Comparison of ENCODE assay signal across 9 cellular contexts in the genomic region with DNA sequence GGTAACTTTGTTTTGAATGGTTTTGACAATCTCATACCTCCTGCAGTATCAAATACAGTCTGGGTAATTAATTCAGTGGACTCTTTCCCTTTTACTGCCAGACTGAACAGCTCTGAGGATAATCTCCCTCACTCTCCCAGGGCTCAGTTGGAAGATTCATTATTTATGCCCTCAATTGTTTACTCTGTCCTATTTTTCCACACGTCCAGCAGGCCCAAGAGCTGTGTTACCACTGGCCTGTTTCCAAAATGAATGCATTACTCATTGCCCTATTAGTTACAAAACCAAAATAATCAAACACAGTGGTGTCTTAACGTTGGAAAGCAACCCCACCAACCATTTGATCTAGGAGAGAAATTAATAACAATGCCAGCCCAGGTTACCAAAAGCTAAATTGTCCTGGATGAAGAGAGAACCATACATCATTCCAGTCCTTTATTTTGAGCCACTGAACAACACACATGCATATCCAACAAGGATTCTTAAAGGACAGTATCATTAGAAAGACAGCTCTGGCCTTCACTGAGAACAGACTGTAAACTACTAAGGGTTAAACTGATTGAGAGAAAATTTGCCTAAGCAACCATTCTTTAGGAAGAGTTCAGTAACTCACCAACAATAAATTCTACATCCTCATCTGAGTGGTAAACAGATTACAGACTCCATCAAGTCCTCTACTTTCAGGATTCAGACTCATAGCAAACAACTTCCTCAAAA. TPM values are rescaled to one million over a fixed set of nuclear protein-coding genes. Genes with fewer than 3 reads are reported as not detected.
DNase-seq lines count a peak whose midpoint lies in the region; ATAC-seq, FAIRE-seq and TF ChIP-seq lines count a peak whose summit lies in the region.
"Had no signal": no experiment of that assay in that cellular context is flagged by ENCODE, and none has a peak within 500 bp of the region (broad histone marks: within the 10 kb centered on the region; RNA-seq: fewer than 3 reads in every experiment).

No MANE protein-coding gene starts in this region.

- no peak overlapping the region for H2AFZ ChIP-seq in endothelial cell of umbilical vein (ENCODE audit: low read depth, low read length)

- intact Hi-C loops in heart right ventricle (cut with DNase I) = loop anchor here in 1 of 10 donors (5.0 kb wide), 1 partner anchor 46 kb away; no protein-coding TSS in a partner anchor
- intact Hi-C loops in Right ventricle myocardium superior (cut with DNase I) = no loop called here
- intact Hi-C loops in endothelial cell of umbilical vein (cut with micrococcal nuclease) = loop anchor here (2.0 kb wide), 3 partner anchors 47 to 143 kb away; partner anchors contain the start of genes ERAL1, FLOT2 and PHF12

- dilution Hi-C loops in endothelial cell of umbilical vein (cut with MboI; ENCODE audit: extremely low pct_ligation_motif_present, low sequenced_read_pairs) = no loop called here

- TSS peak; percentile 76 for BruUV-seq in endothelial cell of umbilical vein (replicated peaks; lab: Mats Ljungman, UMichigan)

- no peaks in the 10 kb centered on the region for H3K27me3 Mint-ChIP-seq in neural crest cell (ENCODE audit: low read depth)

- H3K4me3 ChIP-seq in heart right ventricle = no peak overlapping the region
- peak overlapping the region in 1 of 3 experiments; percentile 1 for H3K4me3 ChIP-seq in endothelial cell of umbilical vein (replicated peaks in 1 of 3; ENCODE audit: insufficient read depth in 1 of 3, low read depth in 1 of 3, low read length in 3 of 3)

- TF ChIP-seq CTCF in heart right ventricle (IDR thresholded peaks at IDR 0.05) (no peak), endothelial cell of umbilical vein (IDR thresholded peaks at IDR 0.05; ENCODE audit: extremely low read depth in 1 of 2, insufficient read depth in 1 of 2, low read depth in 1 of 2, low read length in 2 of 2) (no peak), neural crest cell (conservative IDR thresholded peaks at IDR 0.05) (no peak)

- H3K9me3 Mint-ChIP-seq in neural crest cell = no peaks in the 10 kb centered on the region

- H3K9me3 ChIP-seq in heart right ventricle (no peaks in the 10 kb centered on the region), endothelial cell of umbilical vein (replicated peaks; ENCODE audit: control insufficient read depth, insufficient read depth, low read length) (no peaks in the 10 kb centered on the region)

- peak overlapping the region; percentile 72 for H3K4me2 ChIP-seq in endothelial cell of umbilical vein (ENCODE audit: insufficient read depth, low read length)

- FAIRE-seq in RCC 7860 (lab: Jason Lieb, UNC) (no peak), endothelial cell of umbilical vein (lab: Jason Lieb, UNC) (peak; percentile 88)
- FAIRE-seq: GM18507 had no signal

- no peaks in the 10 kb centered on the region for H3K9me1 ChIP-seq in endothelial cell of umbilical vein (replicated peaks; ENCODE audit: control insufficient read depth, extremely low read depth, insufficient read depth, low read length)

- no peaks in the 10 kb centered on the region for H3K27me3 ChIP-seq in heart right ventricle
- no peaks in the 10 kb centered on the region for H3K27me3 ChIP-seq in endothelial cell of umbilical vein (ENCODE audit: control insufficient read depth in 2 of 2, insufficient read depth in 2 of 2, low read length in 2 of 2)

- peaks cover 38% of the 10 kb centered on the region for H3K4me1 Mint-ChIP-seq in neural crest cell

- peak overlapping the region; percentile 27 to 81 (median 54) for H3K27ac ChIP-seq in heart right ventricle
- peak overlapping the region; percentile 89 for H3K27ac ChIP-seq in endothelial cell of umbilical vein (ENCODE audit: insufficient read depth, low read depth, low read length)

- no peak for TF ChIP-seq POLR2A in endothelial cell of umbilical vein (IDR thresholded peaks at IDR 0.05; ENCODE audit: low read depth, low read length)

- CTCF ChIA-PET in endothelial cell of umbilical vein (lab: Charles Lee) = interaction anchor here (0.9 to 3.0 kb wide), 8 partner anchors 20 to 105 kb away, joined by 3 to 44 read pairs (median 6); no protein-coding TSS in a partner anchor

- DNase-seq in heart right ventricle (no peak), Right ventricle myocardium superior (no peak), RCC 7860 (ENCODE audit: low spot score) (peak; percentile 45), endothelial cell of umbilical vein (ENCODE audit: low read depth, low spot score) (peak; percentile 95), neural crest cell (ENCODE audit: low read depth, low spot score) (no peak), cerebellar nuclear complex (lab: John Stamatoyannopoulos, UW) (no peak)
- DNase-seq in activated effector memory CD4-positive, alpha-beta T cell treated with anti-CD3 and anti-CD28 coated beads, Interleukin-2, amount 50 U/mL, for 16 hours = no peak

- 3 to 5% methylated on average over 2 of the region's 2 CpGs for WGBS in heart right ventricle, 2 donors

- H4K20me1 ChIP-seq in endothelial cell of umbilical vein (replicated peaks; ENCODE audit: control insufficient read depth, extremely low read depth, insufficient read depth, low read length) = peaks cover 2% of the 10 kb centered on the region

- peak overlapping the region; percentile 63 for H3K4me3 Mint-ChIP-seq in neural crest cell

- peak in 1 of 8 donors; percentile 11 for ATAC-seq in heart right ventricle
- no peak for ATAC-seq in Right ventricle myocardium superior (ENCODE audit: poor library complexity)
- no peak for ATAC-seq in GM19452 (IDR thresholded peaks at IDR 0.05; ENCODE audit: unreplicated experiment)

- H3K4me1 ChIP-seq in heart right ventricle (peaks cover 0 to 51% (median 38%) of the 10 kb centered on the region in 9 donors), endothelial cell of umbilical vein (ENCODE audit: control insufficient read depth, extremely low read depth, insufficient read depth, low read length) (peaks cover 50% of the 10 kb centered on the region)

- peak overlapping the region; percentile 89 for H3K9ac ChIP-seq in endothelial cell of umbilical vein (replicated peaks; ENCODE audit: extremely low read depth, insufficient read depth, low read length)

- POLR2A ChIA-PET in endothelial cell of umbilical vein (lab: Charles Lee) = interaction anchor here (0.7 kb wide), 1 partner anchor 130 kb away, joined by 3 read pairs; no protein-coding TSS in a partner anchor

- H3K36me3 Mint-ChIP-seq in neural crest cell (ENCODE audit: low read depth) = no peaks in the 10 kb centered on the region

- H3K36me3 ChIP-seq in heart right ventricle = peaks cover 0 to 37% (median 0%) of the 10 kb centered on the region in 9 donors
- peaks cover 6 to 11% of the 10 kb centered on the region in 2 experiments for H3K36me3 ChIP-seq in endothelial cell of umbilical vein (ENCODE audit: control insufficient read depth in 2 of 2, extremely low read depth in 1 of 2, insufficient read depth in 2 of 2, low read length in 2 of 2)

- H3K79me2 ChIP-seq in endothelial cell of umbilical vein (ENCODE audit: control insufficient read depth, insufficient read depth, low read length) = peaks cover 70% of the 10 kb centered on the region

- H3K27ac Mint-ChIP-seq in neural crest cell (ENCODE audit: unreplicated experiment) = peak overlapping the region; percentile 73

TF ChIP-seq in endothelial cell of umbilical vein, 7 proteins besides CTCF, POLR2A, EP300 and RAD21:
- TF ChIP-seq GATA2 (IDR thresholded peaks at IDR 0.05; ENCODE audit: insufficient read depth, insufficient read length, low read depth, low read length) = no peak
- TF ChIP-seq EZH2 (IDR thresholded peaks at IDR 0.05; ENCODE audit: borderline replicate concordance, low read depth, low read length, severe bottlenecking) = no peak
- TF ChIP-seq FOS (IDR thresholded peaks at IDR 0.05; ENCODE audit: borderline replicate concordance, insufficient read depth, low read length) = peak; percentile 31
- TF ChIP-seq MYC (IDR thresholded peaks at IDR 0.05; ENCODE audit: low read depth, low read length) = no peak
- TF ChIP-seq POLR2AphosphoS5 (IDR thresholded peaks at IDR 0.05; ENCODE audit: insufficient read depth, low read depth, low read length) = no peak
- peak; percentile 62 for TF ChIP-seq JUN (IDR thresholded peaks at IDR 0.05; ENCODE audit: borderline replicate concordance, insufficient read depth, insufficient read length, low read depth)
- TF ChIP-seq, protein P1, sequence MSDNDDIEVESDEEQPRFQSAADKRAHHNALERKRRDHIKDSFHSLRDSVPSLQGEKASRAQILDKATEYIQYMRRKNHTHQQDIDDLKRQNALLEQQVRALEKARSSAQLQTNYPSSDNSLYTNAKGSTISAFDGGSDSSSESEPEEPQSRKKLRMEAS (IDR thresholded peaks at IDR 0.05; ENCODE audit: insufficient read depth, insufficient read length) = no peak

RNA-seq across cellular contexts. Expression of gene FAM222B, which starts 34.5 kb away (rescaled TPM):
- 10 to 100 TPM; 13.2 to 19.4 (median 16.0) TPM for total RNA-seq in heart right ventricle
- polyA plus RNA-seq in heart right ventricle = 10 to 100 TPM in 1 of 2 donors, 1 to 10 TPM in 1; 8.7 to 13.2 TPM
- total RNA-seq in Right ventricle myocardium superior = 15.6 TPM
- total RNA-seq in endothelial cell of umbilical vein = 30.6 and 33.7 TPM in 2 replicates
- polyA plus RNA-seq in endothelial cell of umbilical vein = 20.6 and 21.1 TPM in 2 replicates
- polyA plus RNA-seq in endothelial cell of umbilical vein (2011; cell fraction: cytosol; rRNA removed) = 18.3 and 19.6 TPM in 2 replicates
- 23.3 and 23.6 TPM in 2 replicates for polyA plus RNA-seq in endothelial cell of umbilical vein (2011; cell fraction: nucleus; rRNA removed)
- 22.9 and 24.4 TPM in 2 replicates for polyA plus RNA-seq in endothelial cell of umbilical vein (2012)
- 41.2 and 46.6 TPM in 2 replicates for polyA minus RNA-seq in endothelial cell of umbilical vein
- 8.4 TPM for polyA minus RNA-seq in endothelial cell of umbilical vein (2011; cell fraction: cytosol; rRNA and poly(A)+ RNA removed)
- 40.4 and 42.2 TPM in 2 replicates for polyA minus RNA-seq in endothelial cell of umbilical vein (2011; cell fraction: nucleus; rRNA and poly(A)+ RNA removed)
- 29.6 and 33.0 TPM in 2 replicates for total RNA-seq in neural crest cell

RNA-seq across cellular contexts. Expression of gene ERAL1, which starts 46.7 kb away (rescaled TPM):
- total RNA-seq in heart right ventricle (10 to 100 TPM; 34.2 to 41.6 (median 39.2) TPM), Right ventricle myocardium superior (36.4 TPM), endothelial cell of umbilical vein (50.3 and 58.0 TPM in 2 replicates), neural crest cell (63.0 and 64.4 TPM in 2 replicates)
- polyA plus RNA-seq in heart right ventricle (10 to 100 TPM; 32.3 to 48.2 TPM), endothelial cell of umbilical vein (86.6 and 102 TPM in 2 replicates)
- 88.4 and 97.2 TPM in 2 replicates for polyA plus RNA-seq in endothelial cell of umbilical vein (2011; cell fraction: cytosol; rRNA removed)
- polyA plus RNA-seq in endothelial cell of umbilical vein (2011; cell fraction: nucleus; rRNA removed) = 99.2 and 99.9 TPM in 2 replicates
- polyA plus RNA-seq in endothelial cell of umbilical vein (2012) = 65.5 and 79.5 TPM in 2 replicates
- polyA minus RNA-seq in endothelial cell of umbilical vein = 82.8 and 101 TPM in 2 replicates
- polyA minus RNA-seq in endothelial cell of umbilical vein (2011; cell fraction: cytosol; rRNA and poly(A)+ RNA removed) = 69.5 TPM
- 31.0 and 38.9 TPM in 2 replicates for polyA minus RNA-seq in endothelial cell of umbilical vein (2011; cell fraction: nucleus; rRNA and poly(A)+ RNA removed)

Comparison
In these comparisons a context has a peak if more than half of its experiments do, and no peak if none do; other contexts are left out.
1. DNase-seq: peak in RCC 7860 (single experiment) and endothelial cell of umbilical vein (single experiment); none in heart right ventricle (0 of 2), Right ventricle myocardium superior (single experiment), neural crest cell (single experiment), activated effector memory CD4-positive, alpha-beta T cell treated with anti-CD3 and anti-CD28 coated beads, Interleukin-2, amount 50 U/mL, for 16 hours (single experiment) and cerebellar nuclear complex (0 of 2).